In genomic region chr7:73424486-73424885, GRCh38 we compare ENCODE assay signal across 1 cellular context.
TF ChIP-seq lines count a peak whose summit lies in the region.

No MANE protein-coding gene starts in this region.

TF ChIP-seq in H1, 55 proteins besides CTCF, POLR2A, EP300 and RAD21:
- TF ChIP-seq ZNF274 (IDR thresholded peaks at IDR 0.05; ENCODE audit: borderline replicate concordance, extremely low read depth, low read length) = no peak
TF ChIP-seq in H1: peak in this region for 0.
